In the genomic region with DNA sequence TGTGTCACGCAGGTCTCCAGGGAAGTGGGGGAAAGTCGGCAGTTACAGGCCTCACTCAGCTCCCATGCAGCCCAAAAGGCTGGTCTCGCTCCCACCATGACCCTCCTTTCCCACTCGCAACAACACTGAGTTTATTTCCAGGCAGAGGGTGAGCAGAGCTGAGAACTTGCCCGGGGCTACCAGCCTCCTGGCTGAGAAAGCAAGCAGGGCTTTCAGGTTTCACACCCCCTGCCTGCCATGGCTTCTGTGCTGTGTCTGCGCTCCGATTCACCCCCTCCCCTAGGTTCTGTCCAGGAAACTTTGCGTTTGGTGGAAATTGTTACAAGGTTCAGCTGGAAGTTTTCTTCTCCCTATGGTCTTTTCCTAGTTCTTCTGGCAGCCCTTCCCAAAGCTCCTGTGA, we compare ENCODE assay signal across 2 cellular contexts.
TF ChIP-seq lines count a peak whose summit lies in the region.

No MANE protein-coding gene starts in this region.

TF ChIP-seq in GM23338, 12 proteins besides CTCF, POLR2A, EP300 and RAD21 (continues in another document):
- no peak for TF ChIP-seq JUNB (IDR thresholded peaks at IDR 0.05; ENCODE audit: unreplicated experiment)
- TF ChIP-seq, protein P1, sequence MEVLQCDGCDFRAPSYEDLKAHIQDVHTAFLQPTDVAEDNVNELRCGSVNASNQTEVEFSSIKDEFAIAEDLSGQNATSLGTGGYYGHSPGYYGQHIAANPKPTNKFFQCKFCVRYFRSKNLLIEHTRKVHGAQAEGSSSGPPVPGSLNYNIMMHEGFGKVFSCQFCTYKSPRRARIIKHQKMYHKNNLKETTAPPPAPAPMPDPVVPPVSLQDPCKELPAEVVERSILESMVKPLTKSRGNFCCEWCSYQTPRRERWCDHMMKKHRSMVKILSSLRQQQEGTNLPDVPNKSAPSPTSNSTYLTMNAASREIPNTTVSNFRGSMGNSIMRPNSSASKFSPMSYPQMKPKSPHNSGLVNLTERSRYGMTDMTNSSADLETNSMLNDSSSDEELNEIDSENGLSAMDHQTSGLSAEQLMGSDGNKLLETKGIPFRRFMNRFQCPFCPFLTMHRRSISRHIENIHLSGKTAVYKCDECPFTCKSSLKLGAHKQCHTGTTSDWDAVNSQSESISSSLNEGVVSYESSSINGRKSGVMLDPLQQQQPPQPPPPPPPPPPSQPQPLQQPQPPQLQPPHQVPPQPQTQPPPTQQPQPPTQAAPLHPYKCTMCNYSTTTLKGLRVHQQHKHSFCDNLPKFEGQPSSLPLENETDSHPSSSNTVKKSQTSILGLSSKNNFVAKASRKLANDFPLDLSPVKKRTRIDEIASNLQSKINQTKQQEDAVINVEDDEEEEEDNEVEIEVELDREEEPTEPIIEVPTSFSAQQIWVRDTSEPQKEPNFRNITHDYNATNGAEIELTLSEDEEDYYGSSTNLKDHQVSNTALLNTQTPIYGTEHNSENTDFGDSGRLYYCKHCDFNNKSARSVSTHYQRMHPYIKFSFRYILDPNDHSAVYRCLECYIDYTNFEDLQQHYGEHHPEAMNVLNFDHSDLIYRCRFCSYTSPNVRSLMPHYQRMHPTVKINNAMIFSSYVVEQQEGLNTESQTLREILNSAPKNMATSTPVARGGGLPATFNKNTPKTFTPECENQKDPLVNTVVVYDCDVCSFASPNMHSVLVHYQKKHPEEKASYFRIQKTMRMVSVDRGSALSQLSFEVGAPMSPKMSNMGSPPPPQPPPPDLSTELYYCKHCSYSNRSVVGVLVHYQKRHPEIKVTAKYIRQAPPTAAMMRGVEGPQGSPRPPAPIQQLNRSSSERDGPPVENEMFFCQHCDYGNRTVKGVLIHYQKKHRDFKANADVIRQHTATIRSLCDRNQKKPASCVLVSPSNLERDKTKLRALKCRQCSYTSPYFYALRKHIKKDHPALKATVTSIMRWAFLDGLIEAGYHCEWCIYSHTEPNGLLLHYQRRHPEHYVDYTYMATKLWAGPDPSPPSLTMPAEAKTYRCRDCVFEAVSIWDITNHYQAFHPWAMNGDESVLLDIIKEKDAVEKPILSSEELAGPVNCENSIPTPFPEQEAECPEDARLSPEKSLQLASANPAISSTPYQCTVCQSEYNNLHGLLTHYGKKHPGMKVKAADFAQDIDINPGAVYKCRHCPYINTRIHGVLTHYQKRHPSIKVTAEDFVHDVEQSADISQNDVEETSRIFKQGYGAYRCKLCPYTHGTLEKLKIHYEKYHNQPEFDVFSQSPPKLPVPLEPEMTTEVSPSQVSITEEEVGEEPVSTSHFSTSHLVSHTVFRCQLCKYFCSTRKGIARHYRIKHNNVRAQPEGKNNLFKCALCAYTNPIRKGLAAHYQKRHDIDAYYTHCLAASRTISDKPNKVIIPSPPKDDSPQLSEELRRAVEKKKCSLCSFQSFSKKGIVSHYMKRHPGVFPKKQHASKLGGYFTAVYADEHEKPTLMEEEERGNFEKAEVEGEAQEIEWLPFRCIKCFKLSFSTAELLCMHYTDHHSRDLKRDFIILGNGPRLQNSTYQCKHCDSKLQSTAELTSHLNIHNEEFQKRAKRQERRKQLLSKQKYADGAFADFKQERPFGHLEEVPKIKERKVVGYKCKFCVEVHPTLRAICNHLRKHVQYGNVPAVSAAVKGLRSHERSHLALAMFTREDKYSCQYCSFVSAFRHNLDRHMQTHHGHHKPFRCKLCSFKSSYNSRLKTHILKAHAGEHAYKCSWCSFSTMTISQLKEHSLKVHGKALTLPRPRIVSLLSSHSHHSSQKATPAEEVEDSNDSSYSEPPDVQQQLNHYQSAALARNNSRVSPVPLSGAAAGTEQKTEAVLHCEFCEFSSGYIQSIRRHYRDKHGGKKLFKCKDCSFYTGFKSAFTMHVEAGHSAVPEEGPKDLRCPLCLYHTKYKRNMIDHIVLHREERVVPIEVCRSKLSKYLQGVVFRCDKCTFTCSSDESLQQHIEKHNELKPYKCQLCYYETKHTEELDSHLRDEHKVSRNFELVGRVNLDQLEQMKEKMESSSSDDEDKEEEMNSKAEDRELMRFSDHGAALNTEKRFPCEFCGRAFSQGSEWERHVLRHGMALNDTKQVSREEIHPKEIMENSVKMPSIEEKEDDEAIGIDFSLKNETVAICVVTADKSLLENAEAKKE (CRISPR knock-in tag; IDR thresholded peaks at IDR 0.05), result no peak
- TF ChIP-seq ZNF114 (CRISPR knock-in tag; IDR thresholded peaks at IDR 0.05), result no peak
- TF ChIP-seq EZH2phosphoT487 (IDR thresholded peaks at IDR 0.05; ENCODE audit: unreplicated experiment), result no peak
- no peak for TF ChIP-seq POLR2AphosphoS5 (IDR thresholded peaks at IDR 0.05; ENCODE audit: low read depth)
- no peak for TF ChIP-seq CREB1 (CRISPR knock-in tag; IDR thresholded peaks at IDR 0.05; ENCODE audit: low read depth)
- no peak for TF ChIP-seq NANOG (IDR thresholded peaks at IDR 0.05; ENCODE audit: borderline replicate concordance)
- no peak for TF ChIP-seq EZH2 (IDR thresholded peaks at IDR 0.05; ENCODE audit: low read depth, unreplicated experiment)
- no peak for TF ChIP-seq STAT1 (IDR thresholded peaks at IDR 0.05; ENCODE audit: unreplicated experiment)
- TF ChIP-seq, protein P2, sequence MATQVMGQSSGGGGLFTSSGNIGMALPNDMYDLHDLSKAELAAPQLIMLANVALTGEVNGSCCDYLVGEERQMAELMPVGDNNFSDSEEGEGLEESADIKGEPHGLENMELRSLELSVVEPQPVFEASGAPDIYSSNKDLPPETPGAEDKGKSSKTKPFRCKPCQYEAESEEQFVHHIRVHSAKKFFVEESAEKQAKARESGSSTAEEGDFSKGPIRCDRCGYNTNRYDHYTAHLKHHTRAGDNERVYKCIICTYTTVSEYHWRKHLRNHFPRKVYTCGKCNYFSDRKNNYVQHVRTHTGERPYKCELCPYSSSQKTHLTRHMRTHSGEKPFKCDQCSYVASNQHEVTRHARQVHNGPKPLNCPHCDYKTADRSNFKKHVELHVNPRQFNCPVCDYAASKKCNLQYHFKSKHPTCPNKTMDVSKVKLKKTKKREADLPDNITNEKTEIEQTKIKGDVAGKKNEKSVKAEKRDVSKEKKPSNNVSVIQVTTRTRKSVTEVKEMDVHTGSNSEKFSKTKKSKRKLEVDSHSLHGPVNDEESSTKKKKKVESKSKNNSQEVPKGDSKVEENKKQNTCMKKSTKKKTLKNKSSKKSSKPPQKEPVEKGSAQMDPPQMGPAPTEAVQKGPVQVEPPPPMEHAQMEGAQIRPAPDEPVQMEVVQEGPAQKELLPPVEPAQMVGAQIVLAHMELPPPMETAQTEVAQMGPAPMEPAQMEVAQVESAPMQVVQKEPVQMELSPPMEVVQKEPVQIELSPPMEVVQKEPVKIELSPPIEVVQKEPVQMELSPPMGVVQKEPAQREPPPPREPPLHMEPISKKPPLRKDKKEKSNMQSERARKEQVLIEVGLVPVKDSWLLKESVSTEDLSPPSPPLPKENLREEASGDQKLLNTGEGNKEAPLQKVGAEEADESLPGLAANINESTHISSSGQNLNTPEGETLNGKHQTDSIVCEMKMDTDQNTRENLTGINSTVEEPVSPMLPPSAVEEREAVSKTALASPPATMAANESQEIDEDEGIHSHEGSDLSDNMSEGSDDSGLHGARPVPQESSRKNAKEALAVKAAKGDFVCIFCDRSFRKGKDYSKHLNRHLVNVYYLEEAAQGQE (IDR thresholded peaks at IDR 0.05; ENCODE audit: unreplicated experiment), result no peak

TF ChIP-seq in GM12878, 131 proteins besides CTCF, POLR2A, EP300 and RAD21:
- no peak for TF ChIP-seq RELA (IDR thresholded peaks at IDR 0.05; ENCODE audit: borderline replicate concordance, partially characterized antibody)
- no peak for TF ChIP-seq RFX5 (IDR thresholded peaks at IDR 0.05; ENCODE audit: low read depth, low read length)
- TF ChIP-seq ZNF207 (IDR thresholded peaks at IDR 0.05; ENCODE audit: borderline replicate concordance), result no peak
- no peak for TF ChIP-seq CBFB (IDR thresholded peaks at IDR 0.05; ENCODE audit: low read depth)
- no peak for TF ChIP-seq ATF7 (IDR thresholded peaks at IDR 0.05; ENCODE audit: low read depth)
- TF ChIP-seq, protein P3, sequence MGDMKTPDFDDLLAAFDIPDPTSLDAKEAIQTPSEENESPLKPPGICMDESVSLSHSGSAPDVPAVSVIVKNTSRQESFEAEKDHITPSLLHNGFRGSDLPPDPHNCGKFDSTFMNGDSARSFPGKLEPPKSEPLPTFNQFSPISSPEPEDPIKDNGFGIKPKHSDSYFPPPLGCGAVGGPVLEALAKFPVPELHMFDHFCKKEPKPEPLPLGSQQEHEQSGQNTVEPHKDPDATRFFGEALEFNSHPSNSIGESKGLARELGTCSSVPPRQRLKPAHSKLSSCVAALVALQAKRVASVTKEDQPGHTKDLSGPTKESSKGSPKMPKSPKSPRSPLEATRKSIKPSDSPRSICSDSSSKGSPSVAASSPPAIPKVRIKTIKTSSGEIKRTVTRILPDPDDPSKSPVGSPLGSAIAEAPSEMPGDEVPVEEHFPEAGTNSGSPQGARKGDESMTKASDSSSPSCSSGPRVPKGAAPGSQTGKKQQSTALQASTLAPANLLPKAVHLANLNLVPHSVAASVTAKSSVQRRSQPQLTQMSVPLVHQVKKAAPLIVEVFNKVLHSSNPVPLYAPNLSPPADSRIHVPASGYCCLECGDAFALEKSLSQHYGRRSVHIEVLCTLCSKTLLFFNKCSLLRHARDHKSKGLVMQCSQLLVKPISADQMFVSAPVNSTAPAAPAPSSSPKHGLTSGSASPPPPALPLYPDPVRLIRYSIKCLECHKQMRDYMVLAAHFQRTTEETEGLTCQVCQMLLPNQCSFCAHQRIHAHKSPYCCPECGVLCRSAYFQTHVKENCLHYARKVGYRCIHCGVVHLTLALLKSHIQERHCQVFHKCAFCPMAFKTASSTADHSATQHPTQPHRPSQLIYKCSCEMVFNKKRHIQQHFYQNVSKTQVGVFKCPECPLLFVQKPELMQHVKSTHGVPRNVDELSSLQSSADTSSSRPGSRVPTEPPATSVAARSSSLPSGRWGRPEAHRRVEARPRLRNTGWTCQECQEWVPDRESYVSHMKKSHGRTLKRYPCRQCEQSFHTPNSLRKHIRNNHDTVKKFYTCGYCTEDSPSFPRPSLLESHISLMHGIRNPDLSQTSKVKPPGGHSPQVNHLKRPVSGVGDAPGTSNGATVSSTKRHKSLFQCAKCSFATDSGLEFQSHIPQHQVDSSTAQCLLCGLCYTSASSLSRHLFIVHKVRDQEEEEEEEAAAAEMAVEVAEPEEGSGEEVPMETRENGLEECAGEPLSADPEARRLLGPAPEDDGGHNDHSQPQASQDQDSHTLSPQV (IDR thresholded peaks at IDR 0.05), result no peak
- no peak for TF ChIP-seq MYB (IDR thresholded peaks at IDR 0.05; ENCODE audit: borderline replicate concordance, low read depth, low read length)
- TF ChIP-seq, protein P4, sequence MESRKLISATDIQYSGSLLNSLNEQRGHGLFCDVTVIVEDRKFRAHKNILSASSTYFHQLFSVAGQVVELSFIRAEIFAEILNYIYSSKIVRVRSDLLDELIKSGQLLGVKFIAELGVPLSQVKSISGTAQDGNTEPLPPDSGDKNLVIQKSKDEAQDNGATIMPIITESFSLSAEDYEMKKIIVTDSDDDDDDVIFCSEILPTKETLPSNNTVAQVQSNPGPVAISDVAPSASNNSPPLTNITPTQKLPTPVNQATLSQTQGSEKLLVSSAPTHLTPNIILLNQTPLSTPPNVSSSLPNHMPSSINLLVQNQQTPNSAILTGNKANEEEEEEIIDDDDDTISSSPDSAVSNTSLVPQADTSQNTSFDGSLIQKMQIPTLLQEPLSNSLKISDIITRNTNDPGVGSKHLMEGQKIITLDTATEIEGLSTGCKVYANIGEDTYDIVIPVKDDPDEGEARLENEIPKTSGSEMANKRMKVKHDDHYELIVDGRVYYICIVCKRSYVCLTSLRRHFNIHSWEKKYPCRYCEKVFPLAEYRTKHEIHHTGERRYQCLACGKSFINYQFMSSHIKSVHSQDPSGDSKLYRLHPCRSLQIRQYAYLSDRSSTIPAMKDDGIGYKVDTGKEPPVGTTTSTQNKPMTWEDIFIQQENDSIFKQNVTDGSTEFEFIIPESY (IDR thresholded peaks at IDR 0.05), result no peak
- TF ChIP-seq RBBP5 (conservative IDR thresholded peaks at IDR 0.05), result no peak
- TF ChIP-seq, protein P5, sequence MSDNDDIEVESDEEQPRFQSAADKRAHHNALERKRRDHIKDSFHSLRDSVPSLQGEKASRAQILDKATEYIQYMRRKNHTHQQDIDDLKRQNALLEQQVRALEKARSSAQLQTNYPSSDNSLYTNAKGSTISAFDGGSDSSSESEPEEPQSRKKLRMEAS (IDR thresholded peaks at IDR 0.05; ENCODE audit: low read depth, low read length), result no peak
- no peak for TF ChIP-seq SPI1 (IDR thresholded peaks at IDR 0.05; ENCODE audit: borderline replicate concordance, insufficient read depth, low read depth, low read length)
- TF ChIP-seq HDGF (IDR thresholded peaks at IDR 0.05), result no peak
- no peak for TF ChIP-seq MYC (IDR thresholded peaks at IDR 0.05; ENCODE audit: insufficient read depth, insufficient read length, insufficient replicate concordance, low read length, severe bottlenecking)
- TF ChIP-seq, protein P6, sequence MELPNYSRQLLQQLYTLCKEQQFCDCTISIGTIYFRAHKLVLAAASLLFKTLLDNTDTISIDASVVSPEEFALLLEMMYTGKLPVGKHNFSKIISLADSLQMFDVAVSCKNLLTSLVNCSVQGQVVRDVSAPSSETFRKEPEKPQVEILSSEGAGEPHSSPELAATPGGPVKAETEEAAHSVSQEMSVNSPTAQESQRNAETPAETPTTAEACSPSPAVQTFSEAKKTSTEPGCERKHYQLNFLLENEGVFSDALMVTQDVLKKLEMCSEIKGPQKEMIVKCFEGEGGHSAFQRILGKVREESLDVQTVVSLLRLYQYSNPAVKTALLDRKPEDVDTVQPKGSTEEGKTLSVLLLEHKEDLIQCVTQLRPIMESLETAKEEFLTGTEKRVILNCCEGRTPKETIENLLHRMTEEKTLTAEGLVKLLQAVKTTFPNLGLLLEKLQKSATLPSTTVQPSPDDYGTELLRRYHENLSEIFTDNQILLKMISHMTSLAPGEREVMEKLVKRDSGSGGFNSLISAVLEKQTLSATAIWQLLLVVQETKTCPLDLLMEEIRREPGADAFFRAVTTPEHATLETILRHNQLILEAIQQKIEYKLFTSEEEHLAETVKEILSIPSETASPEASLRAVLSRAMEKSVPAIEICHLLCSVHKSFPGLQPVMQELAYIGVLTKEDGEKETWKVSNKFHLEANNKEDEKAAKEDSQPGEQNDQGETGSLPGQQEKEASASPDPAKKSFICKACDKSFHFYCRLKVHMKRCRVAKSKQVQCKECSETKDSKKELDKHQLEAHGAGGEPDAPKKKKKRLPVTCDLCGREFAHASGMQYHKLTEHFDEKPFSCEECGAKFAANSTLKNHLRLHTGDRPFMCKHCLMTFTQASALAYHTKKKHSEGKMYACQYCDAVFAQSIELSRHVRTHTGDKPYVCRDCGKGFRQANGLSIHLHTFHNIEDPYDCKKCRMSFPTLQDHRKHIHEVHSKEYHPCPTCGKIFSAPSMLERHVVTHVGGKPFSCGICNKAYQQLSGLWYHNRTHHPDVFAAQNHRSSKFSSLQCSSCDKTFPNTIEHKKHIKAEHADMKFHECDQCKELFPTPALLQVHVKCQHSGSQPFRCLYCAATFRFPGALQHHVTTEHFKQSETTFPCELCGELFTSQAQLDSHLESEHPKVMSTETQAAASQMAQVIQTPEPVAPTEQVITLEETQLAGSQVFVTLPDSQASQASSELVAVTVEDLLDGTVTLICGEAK (IDR thresholded peaks at IDR 0.05; ENCODE audit: borderline replicate concordance), result no peak
- TF ChIP-seq CBX3 (IDR thresholded peaks at IDR 0.05; ENCODE audit: borderline replicate concordance, low read depth), result no peak
- TF ChIP-seq, protein P7, sequence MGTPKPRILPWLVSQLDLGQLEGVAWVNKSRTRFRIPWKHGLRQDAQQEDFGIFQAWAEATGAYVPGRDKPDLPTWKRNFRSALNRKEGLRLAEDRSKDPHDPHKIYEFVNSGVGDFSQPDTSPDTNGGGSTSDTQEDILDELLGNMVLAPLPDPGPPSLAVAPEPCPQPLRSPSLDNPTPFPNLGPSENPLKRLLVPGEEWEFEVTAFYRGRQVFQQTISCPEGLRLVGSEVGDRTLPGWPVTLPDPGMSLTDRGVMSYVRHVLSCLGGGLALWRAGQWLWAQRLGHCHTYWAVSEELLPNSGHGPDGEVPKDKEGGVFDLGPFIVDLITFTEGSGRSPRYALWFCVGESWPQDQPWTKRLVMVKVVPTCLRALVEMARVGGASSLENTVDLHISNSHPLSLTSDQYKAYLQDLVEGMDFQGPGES (IDR thresholded peaks at IDR 0.05), result no peak
- TF ChIP-seq, protein P8, sequence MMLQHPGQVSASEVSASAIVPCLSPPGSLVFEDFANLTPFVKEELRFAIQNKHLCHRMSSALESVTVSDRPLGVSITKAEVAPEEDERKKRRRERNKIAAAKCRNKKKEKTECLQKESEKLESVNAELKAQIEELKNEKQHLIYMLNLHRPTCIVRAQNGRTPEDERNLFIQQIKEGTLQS (IDR thresholded peaks at IDR 0.05; ENCODE audit: borderline replicate concordance, extremely low read depth, low read depth, low read length), result no peak
